In genomic region chr6:130927305-130927704, GRCh38 we compare ENCODE assay signal across 1 cellular context.
TF ChIP-seq lines count a peak whose summit lies in the region.

No MANE protein-coding gene starts in this region.

TF ChIP-seq in GM12878, 131 proteins besides CTCF, POLR2A, EP300 and RAD21 (continued from another document):
- no peak for TF ChIP-seq REST (IDR thresholded peaks at IDR 0.05; ENCODE audit: low read depth, low read length)
- no peak for TF ChIP-seq ATF7 (IDR thresholded peaks at IDR 0.05; ENCODE audit: low read depth)
- no peak for TF ChIP-seq NFYA (IDR thresholded peaks at IDR 0.05; ENCODE audit: borderline replicate concordance, low read depth, low read length)
